8 cellular contexts compared by ENCODE assay signal in the genomic region with DNA sequence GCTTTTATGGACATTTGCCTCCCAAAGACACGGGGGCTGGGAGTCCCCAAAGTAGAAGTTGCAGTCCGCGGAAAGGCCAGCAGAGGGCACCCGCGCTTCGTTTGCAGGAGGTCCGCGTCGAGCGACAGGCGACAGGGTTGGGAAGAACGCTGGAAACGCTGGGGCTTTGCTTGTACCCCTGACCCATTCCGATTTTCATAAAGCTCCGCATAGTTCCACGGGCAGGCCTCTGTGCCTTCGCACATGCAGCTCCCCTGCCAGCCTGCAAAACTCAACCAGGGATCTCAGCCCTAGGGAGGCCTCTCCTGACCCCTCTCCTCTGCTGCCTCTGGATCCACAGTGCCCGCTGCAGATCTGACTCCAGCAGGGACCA. TPM values are rescaled to one million over a fixed set of nuclear protein-coding genes. Genes with fewer than 3 reads are reported as not detected.
DNase-seq lines count a peak whose midpoint lies in the region; ATAC-seq and TF ChIP-seq lines count a peak whose summit lies in the region.

No MANE protein-coding gene starts in this region.

- 0 out of 2 replicates have a peak, but pooled peaks cover 3% of the 10 kb centered on the region for H3K4me1 ChIP-seq in GM23248 (ENCODE audit: insufficient read depth)
- peaks cover 29% of the 10 kb centered on the region for H3K4me1 ChIP-seq in lower lobe of right lung

- no peaks in the 10 kb centered on the region for H3K79me2 ChIP-seq in GM23248 (ENCODE audit: insufficient read depth)

- H3K27me3 ChIP-seq in GM23248 (replicated peaks; ENCODE audit: insufficient read depth) = no peaks in the 10 kb centered on the region
- peaks cover 4% of the 10 kb centered on the region for H3K27me3 ChIP-seq in lower lobe of right lung (ENCODE audit: low read depth)

- H3K4me3 ChIP-seq in GM23248 (no peak overlapping the region), lower lobe of right lung (peak overlapping the region; percentile 19)

- no peaks in the 10 kb centered on the region for H3K9me2 ChIP-seq in GM23248 (ENCODE audit: insufficient read depth)

- no peak overlapping the region for H3K4me2 ChIP-seq in GM23248 (ENCODE audit: unreplicated experiment)

- 4% methylated on average over 18 of the region's 18 CpGs for WGBS in GM23248 (ENCODE audit: low coverage in 1 of 2, low lambda C conversion rate in 2 of 2, missing lambda C conversion rate in 2 of 2), 2 experiments

- no peak overlapping the region for H2AFZ ChIP-seq in GM23248

- no peak overlapping the region for H3K27ac ChIP-seq in GM23248
- no peak overlapping the region for H3K27ac ChIP-seq in lower lobe of right lung

- H4K20me1 ChIP-seq in GM23248 (ENCODE audit: insufficient read depth) = no peaks in the 10 kb centered on the region

- peak; percentile 70 to 71 for ATAC-seq in lower lobe of right lung
- no peak for ATAC-seq in HG03571 (IDR thresholded peaks at IDR 0.05; ENCODE audit: unreplicated experiment)

- peak; percentile 97 for TF ChIP-seq CTCF in lower lobe of right lung (IDR thresholded peaks at IDR 0.05)

- H3K9me3 ChIP-seq in GM23248 (ENCODE audit: low read depth) (no peaks in the 10 kb centered on the region), lower lobe of right lung (no peaks in the 10 kb centered on the region)

- H3F3A ChIP-seq in GM23248 (ENCODE audit: insufficient read depth) = no peaks in the 10 kb centered on the region

- H3K36me3 ChIP-seq in GM23248 (ENCODE audit: low read depth) = no peaks in the 10 kb centered on the region
- H3K36me3 ChIP-seq in lower lobe of right lung = no peaks in the 10 kb centered on the region

- DNase-seq in ACHN (peak; percentile 55), GM23248 (peak; percentile 72), NCI-H69 (lab: John Stamatoyannopoulos, UW) (peak; percentile 66), dermis blood vessel endothelial cell (peak; percentile 78), lower lobe of right lung (peak; percentile 87)
- peak; percentile 90 for DNase-seq in activated CD4-positive, alpha-beta T cell treated with anti-CD3 and anti-CD28 coated beads, Interleukin-2, amount 50 U/mL, for 48 hours
- DNase-seq in stimulated activated CD4-positive, alpha-beta T cell treated with anti-CD3 and anti-CD28 coated beads, TNF-alpha, amount 100 ng/mL, for 48 hours (ENCODE audit: low read depth in 3 of 3) = peak; percentile 59 to 81 (median 72)

- intact Hi-C loops in lower lobe of right lung (cut with DNase I) = loop anchor here (5.0 kb wide), 1 partner anchor 110 kb away; no protein-coding TSS in a partner anchor

- no peak overlapping the region for H3K9ac ChIP-seq in GM23248

- in situ Hi-C loops in ACHN (cut with HindIII; ENCODE audit: low pct_ligation_motif_present, low pct_unique_long_range_greater_than_20kb, low sequenced_read_pairs) = loop anchor here (25.0 kb wide), 1 partner anchor 110 kb away; the partner anchor contains the start of gene SDC3
- in situ Hi-C loops in GM23248 (cut with MboI) = loop anchor here (5.0 kb wide), 1 partner anchor 110 kb away; no protein-coding TSS in a partner anchor

RNA-seq across cellular contexts. Expression of gene LAPTM5, which starts 44.2 kb away (rescaled TPM):
- not detected in 2 replicates for total RNA-seq in GM23248 (2014; rRNA removed; shearing (Covaris generic))
- 0.36 and 0.74 TPM in 2 replicates for polyA plus RNA-seq in GM23248 (2016; fragmentation: Nextera tagmentation; extraction: Ambion mirVana)
- 23.1 and 39.9 TPM in 2 replicates for total RNA-seq in dermis blood vessel endothelial cell
- 544 TPM for total RNA-seq in lower lobe of right lung

Comparison
In these comparisons a context has a peak if more than half of its experiments do, and no peak if none do; other contexts are left out.
1. RNA of gene LAPTM5, which starts 44.2 kb away (total RNA-seq): 544 TPM in lower lobe of right lung (single experiment) and 23.1 to 39.9 TPM in dermis blood vessel endothelial cell; not detected in GM23248; every median in the first group is over 10 times any median in the second.
2. Peak in every context shown above with its lines, with median percentiles within 50 percentile points of each other: DNase-seq.